In genomic region chr5:98791928-98792580, GRCh38 we compare ENCODE assay signal across 15 cellular contexts.
"Had no signal": no experiment of that assay in that cellular context is flagged by ENCODE, and none has a peak within 500 bp of the region (broad histone marks: within the 10 kb centered on the region; RNA-seq: fewer than 3 reads in every experiment).

No MANE protein-coding gene starts in this region.

- DNase-seq: activated CD4-positive, alpha-beta memory T cell treated with anti-CD3 and anti-CD28 coated beads, Interleukin-2, amount 10 ng/mL, durations not matched to agents 7 days and 5 days; activated CD4-positive, alpha-beta T cell treated with anti-CD3 and anti-CD28 coated beads for 36 hours; activated CD8-positive, alpha-beta memory T cell treated with anti-CD3 and anti-CD28 coated beads, Interleukin-2, amount 50 U/mL, for 48 hours; activated naive CD4-positive, alpha-beta T cell treated with Interleukin-2 at 50 U/mL for 16 hours; body of pancreas; head of caudate nucleus; T-cell; T1000; trophoblast cell had no signal

- H3K9me3 ChIP-seq: body of pancreas had no signal

- H3K27me3 ChIP-seq: body of pancreas had no signal

- H3K4me3 Mint-ChIP-seq: activated CD4-positive, alpha-beta memory T cell treated with anti-CD3 and anti-CD28 coated beads, Interleukin-2, amount 10 ng/mL, durations not matched to agents 7 days and 5 days; activated CD4-positive, alpha-beta T cell treated with anti-CD3 and anti-CD28 coated beads for 36 hours; activated T-helper 1 cell treated with anti-CD3 and anti-CD28 coated beads, Interleukin-12 subunit alpha, Interleukin-12 subunit beta, Interleukin-2, Interleukin-4 antibody, amounts not matched to agents 30 ng/mL and 10 ng/mL and 1 ng/mL, durations not matched to agents 14 hours and 24 hours and 36 hours; dendritic cell treated with granulocyte-macrophage colony-stimulating factor and Interleukin-4, amounts not matched to agents 40 ng/mL and 50 ng/mL, for 4 days; nephron; T-cell had no signal

- H3K4me1 Mint-ChIP-seq: activated CD4-positive, alpha-beta memory T cell treated with anti-CD3 and anti-CD28 coated beads, Interleukin-2, amount 10 ng/mL, durations not matched to agents 7 days and 5 days had no signal

- H3K27ac Mint-ChIP-seq: activated CD4-positive, alpha-beta memory T cell treated with anti-CD3 and anti-CD28 coated beads, Interleukin-2, amount 10 ng/mL, durations not matched to agents 7 days and 5 days; activated CD4-positive, alpha-beta T cell treated with anti-CD3 and anti-CD28 coated beads for 36 hours; activated T-helper 1 cell treated with anti-CD3 and anti-CD28 coated beads, Interleukin-12 subunit alpha, Interleukin-12 subunit beta, Interleukin-2, Interleukin-4 antibody, amounts not matched to agents 30 ng/mL and 10 ng/mL and 1 ng/mL, durations not matched to agents 14 hours and 24 hours and 36 hours; dendritic cell treated with granulocyte-macrophage colony-stimulating factor and Interleukin-4, amounts not matched to agents 40 ng/mL and 50 ng/mL, for 4 days; T-cell had no signal

- ATAC-seq: activated CD4-positive, alpha-beta T cell treated with anti-CD3 and anti-CD28 coated beads for 36 hours; body of pancreas; esophagus mucosa; left lobe of liver; T-cell had no signal

- H3K27me3 Mint-ChIP-seq: activated CD4-positive, alpha-beta memory T cell treated with anti-CD3 and anti-CD28 coated beads, Interleukin-2, amount 10 ng/mL, durations not matched to agents 7 days and 5 days; activated CD4-positive, alpha-beta T cell treated with anti-CD3 and anti-CD28 coated beads for 36 hours; T-cell had no signal

- H3K9me3 Mint-ChIP-seq: activated CD4-positive, alpha-beta memory T cell treated with anti-CD3 and anti-CD28 coated beads, Interleukin-2, amount 10 ng/mL, durations not matched to agents 7 days and 5 days; activated T-helper 1 cell treated with anti-CD3 and anti-CD28 coated beads, Interleukin-12 subunit alpha, Interleukin-12 subunit beta, Interleukin-2, Interleukin-4 antibody, amounts not matched to agents 30 ng/mL and 10 ng/mL and 1 ng/mL, durations not matched to agents 14 hours and 24 hours and 36 hours; dendritic cell treated with granulocyte-macrophage colony-stimulating factor and Interleukin-4, amounts not matched to agents 40 ng/mL and 50 ng/mL, for 4 days; nephron; T-cell had no signal

- H3K4me3 ChIP-seq: body of pancreas, skin epidermis had no signal

- H3K27ac ChIP-seq: body of pancreas had no signal
